ENCODE assay signal across 8 cellular contexts in the genomic region with DNA sequence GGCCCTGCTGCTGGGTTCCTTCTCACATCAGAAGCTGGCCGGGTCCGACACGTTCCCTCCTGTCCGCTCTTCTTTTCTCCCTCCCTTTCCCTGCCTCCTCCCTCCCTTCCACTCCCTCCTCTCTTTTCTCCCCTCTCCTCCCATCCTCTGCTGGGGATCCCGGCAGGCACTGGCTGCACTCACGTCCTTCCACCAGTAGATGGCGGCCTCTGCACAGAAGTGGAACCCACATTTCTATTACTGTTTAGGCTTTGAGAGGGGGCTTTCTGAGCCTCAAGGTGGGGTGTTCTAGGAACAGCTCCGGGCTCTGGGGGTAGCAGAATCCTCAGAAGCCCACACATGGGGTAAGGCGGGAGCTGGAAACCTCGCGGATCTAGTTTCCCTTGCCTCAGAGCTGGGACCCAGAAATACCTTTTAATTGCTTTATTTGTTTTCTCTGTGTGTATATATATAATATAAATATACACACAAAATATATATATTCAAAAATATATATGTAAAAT.
A peak's percentile ranks its signal among the peaks of the same experiment; 100 is the strongest.
DNase-seq lines count a peak whose midpoint lies in the region; ATAC-seq and TF ChIP-seq lines count a peak whose summit lies in the region.

No MANE protein-coding gene starts in this region.

- no peak for ATAC-seq in GM21447 (IDR thresholded peaks at IDR 0.05; ENCODE audit: unreplicated experiment)

- TF ChIP-seq CTCF in HFF-Myc (IDR thresholded peaks at IDR 0.05; ENCODE audit: low read depth, low read length, missing control alignments): peak; percentile 96

- no peak overlapping the region for H3K4me3 ChIP-seq in HFF-Myc (replicated peaks; ENCODE audit: low read depth, low read length)

- DNase-seq in COR-L47 (lab: John Stamatoyannopoulos, UW): peak; percentile 13
- no peak for DNase-seq in HFF-Myc (ENCODE audit: extremely low read depth, low read depth)
- peak; percentile 25 for DNase-seq in SK-N-DZ (ENCODE audit: low spot score)
- DNase-seq in anterior cingulate cortex (lab: John Stamatoyannopoulos, UW): peak in 36 of 58 donors; percentile 8 to 70 (median 30)
- DNase-seq in islet precursor cell: peak; percentile 78
- peak; percentile 46 for DNase-seq in stimulated activated CD4-positive, alpha-beta T cell treated with anti-CD3 and anti-CD28 coated beads, Interleukin-4, amount 100 ng/mL, for 1 hour
- DNase-seq in KG1 (lab: John Stamatoyannopoulos, UW): no peak

Comparison
In these comparisons a context has a peak if more than half of its experiments do, and no peak if none do; other contexts are left out.
1. DNase-seq: peak in COR-L47 (single experiment), SK-N-DZ (single experiment), anterior cingulate cortex (36 of 58), islet precursor cell (single experiment) and stimulated activated CD4-positive, alpha-beta T cell treated with anti-CD3 and anti-CD28 coated beads, Interleukin-4, amount 100 ng/mL, for 1 hour (single experiment); none in HFF-Myc (single experiment) and KG1 (single experiment).